8 cellular contexts compared by ENCODE assay signal in genomic region chr2:169573160-169573973, GRCh38. TPM values are rescaled to one million over a fixed set of nuclear protein-coding genes. Genes with fewer than 3 reads are reported as not detected.
DNase-seq lines count a peak whose midpoint lies in the region; TF ChIP-seq lines count a peak whose summit lies in the region.

A gene with protein sequence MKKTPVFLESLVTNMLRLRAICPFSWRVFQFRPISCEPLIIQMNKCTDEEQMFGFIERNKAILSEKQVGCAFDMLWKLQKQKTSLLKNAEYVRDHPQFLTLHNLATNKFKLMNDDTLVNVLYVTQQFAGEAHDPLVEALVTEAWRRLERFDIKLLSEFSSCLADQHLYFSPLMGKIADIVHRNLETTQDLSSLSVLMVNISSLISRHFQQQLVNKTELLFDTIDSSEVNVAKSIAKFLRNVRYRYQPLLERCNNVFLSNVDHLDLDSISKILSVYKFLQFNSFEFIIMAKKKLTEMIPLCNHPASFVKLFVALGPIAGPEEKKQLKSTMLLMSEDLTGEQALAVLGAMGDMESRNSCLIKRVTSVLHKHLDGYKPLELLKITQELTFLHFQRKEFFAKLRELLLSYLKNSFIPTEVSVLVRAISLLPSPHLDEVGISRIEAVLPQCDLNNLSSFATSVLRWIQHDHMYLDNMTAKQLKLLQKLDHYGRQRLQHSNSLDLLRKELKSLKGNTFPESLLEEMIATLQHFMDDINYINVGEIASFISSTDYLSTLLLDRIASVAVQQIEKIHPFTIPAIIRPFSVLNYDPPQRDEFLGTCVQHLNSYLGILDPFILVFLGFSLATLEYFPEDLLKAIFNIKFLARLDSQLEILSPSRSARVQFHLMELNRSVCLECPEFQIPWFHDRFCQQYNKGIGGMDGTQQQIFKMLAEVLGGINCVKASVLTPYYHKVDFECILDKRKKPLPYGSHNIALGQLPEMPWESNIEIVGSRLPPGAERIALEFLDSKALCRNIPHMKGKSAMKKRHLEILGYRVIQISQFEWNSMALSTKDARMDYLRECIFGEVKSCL (minus strand): TSS chr2:169573865. CDS start chr2:169572029, 1,836 bp downstream.

- H3K9me3 Mint-ChIP-seq in CD8-positive, alpha-beta memory T cell: no peaks in the 10 kb centered on the region

- POLR2A ChIA-PET in CD8-positive, alpha-beta memory T cell (lab: Charles Lee): interaction anchor here (0.7 to 1.6 kb wide), 5 partner anchors 11 to 225 kb away, joined by 3 to 9 read pairs (median 4); partner anchors contain the start of genes PPIG and SSB

- H3K4me3 ChIP-seq in CD8-positive, alpha-beta memory T cell (ENCODE audit: low read length): peak within 1 kb of the TSS; percentile 78
- peak within 1 kb of the TSS; percentile 92 for H3K4me3 ChIP-seq in endocrine pancreas (ENCODE audit: control insufficient read depth, insufficient read depth, low read length)

- H3K9me3 ChIP-seq in CD8-positive, alpha-beta memory T cell (ENCODE audit: low read length): no peaks in the 10 kb centered on the region
- H3K9me3 ChIP-seq in endocrine pancreas (ENCODE audit: control insufficient read depth, low read length): no peaks in the 10 kb centered on the region

- H3K36me3 Mint-ChIP-seq in CD8-positive, alpha-beta memory T cell: peaks cover 0 to 16% (median 0%) of the 10 kb centered on the region in 3 donors

- peak within 1 kb of the TSS; percentile 80 to 99 (median 95) for H3K27ac Mint-ChIP-seq in CD8-positive, alpha-beta memory T cell

- TF ChIP-seq CTCF in GM20000 (IDR thresholded peaks at IDR 0.05; ENCODE audit: extremely low read depth, missing control alignments): no peak

- H3K4me1 Mint-ChIP-seq in CD8-positive, alpha-beta memory T cell: peaks cover 23 to 33% (median 30%) of the 10 kb centered on the region in 3 donors

- CTCF ChIA-PET in CD8-positive, alpha-beta memory T cell (lab: Charles Lee): interaction anchor here (0.7 to 2.0 kb wide), 5 partner anchors 10 to 355 kb away, joined by 3 to 8 read pairs (median 4); partner anchors contain the start of gene BBS5

- peak within 1 kb of the TSS; percentile 66 for H3K27ac ChIP-seq in CD8-positive, alpha-beta memory T cell (ENCODE audit: low read depth, low read length)

- peak within 1 kb of the TSS; percentile 93 to 100 (median 97) for H3K4me3 Mint-ChIP-seq in CD8-positive, alpha-beta memory T cell

- H3K27me3 ChIP-seq in CD8-positive, alpha-beta memory T cell (ENCODE audit: insufficient read depth, low read length, poor library complexity, severe bottlenecking): no peaks in the 10 kb centered on the region
- no peaks in the 10 kb centered on the region for H3K27me3 ChIP-seq in endocrine pancreas (ENCODE audit: control insufficient read depth, insufficient read depth, low read length)

- H3K36me3 ChIP-seq in CD8-positive, alpha-beta memory T cell (ENCODE audit: insufficient read depth, low read length): no peaks in the 10 kb centered on the region
- no peaks in the 10 kb centered on the region for H3K36me3 ChIP-seq in endocrine pancreas (ENCODE audit: control insufficient read depth, insufficient read depth, low read length)

- H3K27me3 Mint-ChIP-seq in CD8-positive, alpha-beta memory T cell: peaks cover 0 to 4% of the 10 kb centered on the region in 2 donors

- H3K4me1 ChIP-seq in CD8-positive, alpha-beta memory T cell (ENCODE audit: insufficient read depth, low read length): peaks cover 5% of the 10 kb centered on the region
- H3K4me1 ChIP-seq in endocrine pancreas (ENCODE audit: control insufficient read depth, insufficient read depth, low read length): peaks cover 3% of the 10 kb centered on the region

- H3K9ac ChIP-seq in endocrine pancreas (ENCODE audit: control insufficient read depth, insufficient read depth, low read length): peak within 1 kb of the TSS; percentile 33

- DNase-seq in CD8-positive, alpha-beta memory T cell: peak; percentile 77 to 88 (median 80)
- peak; percentile 92 for DNase-seq in GM20000 (ENCODE audit: low spot score)
- DNase-seq in HT-29 (ENCODE audit: low spot score): peak; percentile 93
- peak; percentile 92 for DNase-seq in NOMO-1 treated with dmso at 0.1 percent for 144 hours (lab: John Stamatoyannopoulos, UW; ENCODE audit: unreplicated experiment)
- peak; percentile 55 to 80 (median 71) for DNase-seq in activated CD8-positive, alpha-beta memory T cell treated with anti-CD3 and anti-CD28 coated beads for 48 hours (ENCODE audit: low read depth in 2 of 3, low spot score in 2 of 3)
- peak; percentile 95 for DNase-seq in mesenteric fat pad (ENCODE audit: low spot score)
- DNase-seq in stimulated activated CD8-positive, alpha-beta memory T cell treated with anti-CD3 and anti-CD28 coated beads, Interleukin-15, amount 100 ng/mL, for 24 hours (ENCODE audit: low read depth): peak; percentile 66

RNA-seq across cellular contexts. Expression of the gene that starts here (rescaled TPM):
- 10 to 100 TPM; 53.8 to 55.7 TPM for total RNA-seq in CD8-positive, alpha-beta memory T cell
- polyA plus RNA-seq in CD8-positive, alpha-beta memory T cell: 16.4 TPM
- 5.1 and 6.9 TPM in 2 replicates for total RNA-seq in HT-29 (2014; rRNA removed; shearing (Covaris generic))
- total RNA-seq in mesenteric fat pad: 17.5 TPM

Comparison
In these comparisons a context has a peak if more than half of its experiments do, and no peak if none do; other contexts are left out.
1. Peak in every context shown above with its lines: DNase-seq, H3K4me3 ChIP-seq and H3K27ac ChIP-seq.